Comparison of ENCODE assay signal across 1 cellular context in the genomic region with DNA sequence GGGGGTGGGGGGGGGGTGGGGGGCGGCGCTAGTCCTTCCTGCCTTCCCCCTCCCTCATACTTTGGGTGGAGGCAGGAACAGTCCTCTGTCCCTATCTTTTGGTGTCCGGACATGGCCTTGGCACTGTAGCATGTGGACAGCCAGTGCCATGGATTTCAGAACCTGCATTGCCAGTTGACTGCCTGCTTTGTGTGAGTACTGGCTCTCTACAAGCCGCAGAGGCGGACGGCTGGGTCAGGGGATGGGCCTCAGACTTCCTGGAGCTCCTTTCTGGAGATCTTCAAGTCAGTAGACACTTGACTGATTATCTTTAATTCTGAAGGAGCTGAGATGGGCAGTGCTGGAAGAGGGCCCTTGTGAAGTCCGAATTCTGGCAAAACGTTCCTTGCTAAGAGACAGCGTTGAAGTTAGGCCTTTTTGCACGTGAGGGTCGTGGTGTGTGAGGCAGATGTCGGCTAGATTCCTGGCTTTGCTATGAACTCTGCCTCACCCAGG.
TF ChIP-seq lines count a peak whose summit lies in the region.

No MANE protein-coding gene starts in this region.

TF ChIP-seq in WTC11, 78 proteins besides CTCF, POLR2A, EP300 and RAD21 (continued from another document):
- TF ChIP-seq, protein P1, sequence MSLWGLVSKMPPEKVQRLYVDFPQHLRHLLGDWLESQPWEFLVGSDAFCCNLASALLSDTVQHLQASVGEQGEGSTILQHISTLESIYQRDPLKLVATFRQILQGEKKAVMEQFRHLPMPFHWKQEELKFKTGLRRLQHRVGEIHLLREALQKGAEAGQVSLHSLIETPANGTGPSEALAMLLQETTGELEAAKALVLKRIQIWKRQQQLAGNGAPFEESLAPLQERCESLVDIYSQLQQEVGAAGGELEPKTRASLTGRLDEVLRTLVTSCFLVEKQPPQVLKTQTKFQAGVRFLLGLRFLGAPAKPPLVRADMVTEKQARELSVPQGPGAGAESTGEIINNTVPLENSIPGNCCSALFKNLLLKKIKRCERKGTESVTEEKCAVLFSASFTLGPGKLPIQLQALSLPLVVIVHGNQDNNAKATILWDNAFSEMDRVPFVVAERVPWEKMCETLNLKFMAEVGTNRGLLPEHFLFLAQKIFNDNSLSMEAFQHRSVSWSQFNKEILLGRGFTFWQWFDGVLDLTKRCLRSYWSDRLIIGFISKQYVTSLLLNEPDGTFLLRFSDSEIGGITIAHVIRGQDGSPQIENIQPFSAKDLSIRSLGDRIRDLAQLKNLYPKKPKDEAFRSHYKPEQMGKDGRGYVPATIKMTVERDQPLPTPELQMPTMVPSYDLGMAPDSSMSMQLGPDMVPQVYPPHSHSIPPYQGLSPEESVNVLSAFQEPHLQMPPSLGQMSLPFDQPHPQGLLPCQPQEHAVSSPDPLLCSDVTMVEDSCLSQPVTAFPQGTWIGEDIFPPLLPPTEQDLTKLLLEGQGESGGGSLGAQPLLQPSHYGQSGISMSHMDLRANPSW (CRISPR knock-in tag; conservative IDR thresholded peaks at IDR 0.05; ENCODE audit: low read depth), result no peak
- TF ChIP-seq, protein P2, sequence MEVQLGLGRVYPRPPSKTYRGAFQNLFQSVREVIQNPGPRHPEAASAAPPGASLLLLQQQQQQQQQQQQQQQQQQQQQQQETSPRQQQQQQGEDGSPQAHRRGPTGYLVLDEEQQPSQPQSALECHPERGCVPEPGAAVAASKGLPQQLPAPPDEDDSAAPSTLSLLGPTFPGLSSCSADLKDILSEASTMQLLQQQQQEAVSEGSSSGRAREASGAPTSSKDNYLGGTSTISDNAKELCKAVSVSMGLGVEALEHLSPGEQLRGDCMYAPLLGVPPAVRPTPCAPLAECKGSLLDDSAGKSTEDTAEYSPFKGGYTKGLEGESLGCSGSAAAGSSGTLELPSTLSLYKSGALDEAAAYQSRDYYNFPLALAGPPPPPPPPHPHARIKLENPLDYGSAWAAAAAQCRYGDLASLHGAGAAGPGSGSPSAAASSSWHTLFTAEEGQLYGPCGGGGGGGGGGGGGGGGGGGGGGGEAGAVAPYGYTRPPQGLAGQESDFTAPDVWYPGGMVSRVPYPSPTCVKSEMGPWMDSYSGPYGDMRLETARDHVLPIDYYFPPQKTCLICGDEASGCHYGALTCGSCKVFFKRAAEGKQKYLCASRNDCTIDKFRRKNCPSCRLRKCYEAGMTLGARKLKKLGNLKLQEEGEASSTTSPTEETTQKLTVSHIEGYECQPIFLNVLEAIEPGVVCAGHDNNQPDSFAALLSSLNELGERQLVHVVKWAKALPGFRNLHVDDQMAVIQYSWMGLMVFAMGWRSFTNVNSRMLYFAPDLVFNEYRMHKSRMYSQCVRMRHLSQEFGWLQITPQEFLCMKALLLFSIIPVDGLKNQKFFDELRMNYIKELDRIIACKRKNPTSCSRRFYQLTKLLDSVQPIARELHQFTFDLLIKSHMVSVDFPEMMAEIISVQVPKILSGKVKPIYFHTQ (CRISPR knock-in tag; IDR thresholded peaks at IDR 0.05), result no peak
- TF ChIP-seq, protein P3, sequence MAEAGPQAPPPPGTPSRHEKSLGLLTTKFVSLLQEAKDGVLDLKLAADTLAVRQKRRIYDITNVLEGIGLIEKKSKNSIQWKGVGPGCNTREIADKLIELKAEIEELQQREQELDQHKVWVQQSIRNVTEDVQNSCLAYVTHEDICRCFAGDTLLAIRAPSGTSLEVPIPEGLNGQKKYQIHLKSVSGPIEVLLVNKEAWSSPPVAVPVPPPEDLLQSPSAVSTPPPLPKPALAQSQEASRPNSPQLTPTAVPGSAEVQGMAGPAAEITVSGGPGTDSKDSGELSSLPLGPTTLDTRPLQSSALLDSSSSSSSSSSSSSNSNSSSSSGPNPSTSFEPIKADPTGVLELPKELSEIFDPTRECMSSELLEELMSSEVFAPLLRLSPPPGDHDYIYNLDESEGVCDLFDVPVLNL (CRISPR knock-in tag; IDR thresholded peaks at IDR 0.05; ENCODE audit: borderline replicate concordance, low read depth), result no peak
- TF ChIP-seq, protein P4, sequence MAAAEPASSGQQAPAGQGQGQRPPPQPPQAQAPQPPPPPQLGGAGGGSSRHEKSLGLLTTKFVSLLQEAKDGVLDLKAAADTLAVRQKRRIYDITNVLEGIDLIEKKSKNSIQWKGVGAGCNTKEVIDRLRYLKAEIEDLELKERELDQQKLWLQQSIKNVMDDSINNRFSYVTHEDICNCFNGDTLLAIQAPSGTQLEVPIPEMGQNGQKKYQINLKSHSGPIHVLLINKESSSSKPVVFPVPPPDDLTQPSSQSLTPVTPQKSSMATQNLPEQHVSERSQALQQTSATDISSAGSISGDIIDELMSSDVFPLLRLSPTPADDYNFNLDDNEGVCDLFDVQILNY (CRISPR knock-in tag; IDR thresholded peaks at IDR 0.05), result no peak
- TF ChIP-seq SMAD4 (CRISPR knock-in tag; IDR thresholded peaks at IDR 0.05) (no peak), SP1 (CRISPR knock-in tag; conservative IDR thresholded peaks at IDR 0.05) (no peak)
